Comparison of ENCODE assay signal across 12 cellular contexts in the genomic region with DNA sequence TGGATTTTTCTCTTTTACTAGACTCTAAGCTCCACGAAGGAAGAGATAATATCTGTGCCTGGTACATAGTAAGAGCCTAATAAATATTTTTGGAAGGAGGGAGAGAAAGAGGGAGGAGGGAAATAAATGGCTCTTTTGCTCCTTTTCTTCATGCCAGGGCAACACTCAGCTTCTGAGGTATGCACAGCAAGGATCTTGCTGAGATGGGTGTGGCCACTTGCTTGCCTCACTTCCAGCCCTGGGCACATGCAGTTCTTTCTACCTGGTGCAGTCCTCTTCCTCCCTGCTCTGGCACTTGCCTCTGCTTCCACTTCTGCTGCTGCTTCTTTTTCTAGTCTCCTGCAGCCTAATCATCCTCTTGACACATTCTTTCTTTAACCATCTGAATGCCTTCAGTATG.
DNase-seq lines count a peak whose midpoint lies in the region; ATAC-seq, FAIRE-seq and TF ChIP-seq lines count a peak whose summit lies in the region.
"Had no signal": no experiment of that assay in that cellular context is flagged by ENCODE, and none has a peak within 500 bp of the region (broad histone marks: within the 10 kb centered on the region; RNA-seq: fewer than 3 reads in every experiment).

No MANE protein-coding gene starts in this region.

- H3K4me1 ChIP-seq in GM23248 (ENCODE audit: insufficient read depth) (peaks cover 48% of the 10 kb centered on the region), small intestine (ENCODE audit: control insufficient read depth in 2 of 2, insufficient read depth in 1 of 2, low read depth in 1 of 2, low read length in 1 of 2) (peaks cover 0 to 2% of the 10 kb centered on the region in 2 donors)

- H3K27ac ChIP-seq in GM23248 (peak overlapping the region; percentile 89), small intestine (ENCODE audit: low read depth in 1 of 2, low read length in 1 of 2) (no peak overlapping the region)

- H3K79me2 ChIP-seq in GM23248 (ENCODE audit: insufficient read depth), result no peaks in the 10 kb centered on the region

- peaks cover 6% of the 10 kb centered on the region for H3K9me3 Mint-ChIP-seq in activated naive CD8-positive, alpha-beta T cell treated with anti-CD3 and anti-CD28 coated beads, Interleukin-2, amount 50 U/mL, for 24 hours
- H3K9me3 Mint-ChIP-seq: activated CD8-positive, alpha-beta T cell treated with anti-CD3 and anti-CD28 coated beads for 36 hours; natural killer cell treated with Interleukin-12 subunit alpha and Interleukin-12 subunit beta and Interleukin-15 and Interleukin-18, amount 100 ng/mL, for 72 hours had no signal

- WGBS in GM23248 (ENCODE audit: low coverage in 1 of 2, low lambda C conversion rate in 2 of 2, missing lambda C conversion rate in 2 of 2), 2 experiments, result 5 to 6% methylated on average over 1 of the region's 1 CpG
- 44 to 68% (median 62%) methylated on average over 1 of the region's 1 CpG for WGBS in small intestine, 3 donors

- H3F3A ChIP-seq in GM23248 (ENCODE audit: insufficient read depth), result peaks cover 34% of the 10 kb centered on the region

- H3K27me3 Mint-ChIP-seq in activated naive CD8-positive, alpha-beta T cell treated with anti-CD3 and anti-CD28 coated beads, Interleukin-2, amount 50 U/mL, for 24 hours, result no peaks in the 10 kb centered on the region
- H3K27me3 Mint-ChIP-seq: activated CD8-positive, alpha-beta T cell treated with anti-CD3 and anti-CD28 coated beads for 36 hours; natural killer cell treated with Interleukin-12 subunit alpha and Interleukin-12 subunit beta and Interleukin-15 and Interleukin-18, amount 100 ng/mL, for 72 hours had no signal

- H3K36me3 ChIP-seq in GM23248 (ENCODE audit: low read depth), result no peaks in the 10 kb centered on the region
- no peaks in the 10 kb centered on the region for H3K36me3 ChIP-seq in small intestine (ENCODE audit: control insufficient read depth in 2 of 2, insufficient read depth in 2 of 2, low read length in 2 of 2)

- H3K9me2 ChIP-seq in GM23248 (ENCODE audit: insufficient read depth), result no peaks in the 10 kb centered on the region

- H3K27me3 ChIP-seq in GM23248 (replicated peaks; ENCODE audit: insufficient read depth) (no peaks in the 10 kb centered on the region), small intestine (ENCODE audit: control insufficient read depth in 2 of 2, insufficient read depth in 2 of 2, low read length in 2 of 2) (no peaks in the 10 kb centered on the region)

- H3K9ac ChIP-seq in GM23248, result peak overlapping the region; percentile 71; the same call in 1 of the 2 replicates

- H3K4me3 Mint-ChIP-seq in activated naive CD8-positive, alpha-beta T cell treated with anti-CD3 and anti-CD28 coated beads, Interleukin-2, amount 50 U/mL, for 24 hours, result no peak overlapping the region
- H3K4me3 Mint-ChIP-seq: activated CD8-positive, alpha-beta T cell treated with anti-CD3 and anti-CD28 coated beads for 36 hours; natural killer cell treated with Interleukin-12 subunit alpha and Interleukin-12 subunit beta and Interleukin-15 and Interleukin-18, amount 100 ng/mL, for 72 hours had no signal

- in situ Hi-C loops in GM23248 (cut with MboI) (no loop called here), astrocyte of the spinal cord (cut with HindIII; ENCODE audit: low sequenced_read_pairs) (no loop called here)

- FAIRE-seq in small intestine (lab: Jason Lieb, UNC), result no peak

- H3K9me3 ChIP-seq in GM23248 (ENCODE audit: low read depth), result no peaks in the 10 kb centered on the region
- H3K9me3 ChIP-seq in small intestine (ENCODE audit: control insufficient read depth, low read depth), result no peaks in the 10 kb centered on the region

- H3K36me3 Mint-ChIP-seq in activated naive CD8-positive, alpha-beta T cell treated with anti-CD3 and anti-CD28 coated beads, Interleukin-2, amount 50 U/mL, for 24 hours (ENCODE audit: low read depth), result peaks cover 5% of the 10 kb centered on the region
- H3K36me3 Mint-ChIP-seq: natural killer cell treated with Interleukin-12 subunit alpha and Interleukin-12 subunit beta and Interleukin-15 and Interleukin-18, amount 100 ng/mL, for 72 hours had no signal

- TF ChIP-seq CTCF in astrocyte of the spinal cord (IDR thresholded peaks at IDR 0.05; ENCODE audit: low read depth, low read length), result no peak

- H3K4me2 ChIP-seq in GM23248 (ENCODE audit: unreplicated experiment), result peak overlapping the region; percentile 51

- no peak for ATAC-seq in activated naive CD8-positive, alpha-beta T cell treated with anti-CD3 and anti-CD28 coated beads, Interleukin-2, amount 50 U/mL, for 24 hours
- ATAC-seq: activated CD8-positive, alpha-beta T cell treated with anti-CD3 and anti-CD28 coated beads for 36 hours; natural killer cell treated with Interleukin-12 subunit alpha and Interleukin-12 subunit beta and Interleukin-15 and Interleukin-18, amount 100 ng/mL, for 72 hours had no signal

- H2AFZ ChIP-seq in GM23248, result peak overlapping the region; percentile 48

- H3K4me1 Mint-ChIP-seq in activated naive CD8-positive, alpha-beta T cell treated with anti-CD3 and anti-CD28 coated beads, Interleukin-2, amount 50 U/mL, for 24 hours, result peaks cover 15% of the 10 kb centered on the region

- H4K20me1 ChIP-seq in GM23248 (ENCODE audit: insufficient read depth), result no peaks in the 10 kb centered on the region

- H3K27ac Mint-ChIP-seq in activated naive CD8-positive, alpha-beta T cell treated with anti-CD3 and anti-CD28 coated beads, Interleukin-2, amount 50 U/mL, for 24 hours, result no peak overlapping the region
- H3K27ac Mint-ChIP-seq: activated CD8-positive, alpha-beta T cell treated with anti-CD3 and anti-CD28 coated beads for 36 hours had no signal

- DNase-seq in GM23248, result peak; percentile 82
- DNase-seq in astrocyte of the spinal cord (ENCODE audit: low read depth, low spot score), result peak; percentile 35
- peak; percentile 34 for DNase-seq in iPS-NIHi11 (ENCODE audit: low spot score)
- DNase-seq in small intestine, result peak; percentile 74
- no peak for DNase-seq in activated naive CD8-positive, alpha-beta T cell treated with anti-CD3 and anti-CD28 coated beads, Interleukin-2, amount 50 U/mL, for 24 hours
- DNase-seq in NCI-H446 (lab: John Stamatoyannopoulos, UW), result no peak
- no peak for DNase-seq in foreskin melanocyte
- DNase-seq in activated effector memory CD4-positive, alpha-beta T cell treated with anti-CD3 and anti-CD28 coated beads, Interleukin-2, amount 50 U/mL, for 16 hours, result no peak
- DNase-seq: activated CD8-positive, alpha-beta T cell treated with anti-CD3 and anti-CD28 coated beads for 36 hours; NCI-H187 treated with DMSO at 0.1 percent for 48 hours; SHP77 treated with DMSO at 0.1 percent for 48 hours had no signal

- H3K4me3 ChIP-seq in GM23248, result no peak overlapping the region
- H3K4me3 ChIP-seq in astrocyte of the spinal cord (ENCODE audit: low read depth, low read length), result no peak overlapping the region
- no peak overlapping the region for H3K4me3 ChIP-seq in small intestine (ENCODE audit: low read depth in 1 of 2, low read length in 2 of 2)

Comparison
In these comparisons a context has a peak if more than half of its experiments do, and no peak if none do; other contexts are left out.
1. DNase-seq: peak in GM23248 (single experiment), astrocyte of the spinal cord (single experiment), iPS-NIHi11 (single experiment) and small intestine (single experiment); none in activated naive CD8-positive, alpha-beta T cell treated with anti-CD3 and anti-CD28 coated beads, Interleukin-2, amount 50 U/mL, for 24 hours (single experiment), NCI-H446 (0 of 2), foreskin melanocyte (single experiment) and activated effector memory CD4-positive, alpha-beta T cell treated with anti-CD3 and anti-CD28 coated beads, Interleukin-2, amount 50 U/mL, for 16 hours (single experiment).